Comparison of ENCODE assay signal across 10 cellular contexts in genomic region chr10:29948971-29949370, GRCh38.
DNase-seq lines count a peak whose midpoint lies in the region; ATAC-seq lines count a peak whose summit lies in the region.
"Had no signal": no experiment of that assay in that cellular context is flagged by ENCODE, and none has a peak within 500 bp of the region (broad histone marks: within the 10 kb centered on the region; RNA-seq: fewer than 3 reads in every experiment).

No MANE protein-coding gene starts in this region.

- no peaks in the 10 kb centered on the region for H3K9me3 ChIP-seq in mesodermal cell (ENCODE audit: control insufficient read depth, low read length)

- ATAC-seq in HG03432 (IDR thresholded peaks at IDR 0.05; ENCODE audit: unreplicated experiment) (peak; percentile 66), GM19328 (IDR thresholded peaks at IDR 0.05; ENCODE audit: unreplicated experiment) (no peak), GM21576 (IDR thresholded peaks at IDR 0.05; ENCODE audit: unreplicated experiment) (no peak)

- 81 to 92% methylated on average over 5 of the region's 5 CpGs for WGBS in mesodermal cell (ENCODE audit: insufficient coverage in 2 of 2), 2 experiments

- H3K4me1 ChIP-seq in mesodermal cell (ENCODE audit: control insufficient read depth, insufficient read depth, low read length, poor library complexity, severe bottlenecking): peaks cover 3% of the 10 kb centered on the region

- H3K4me3 ChIP-seq in mesodermal cell (ENCODE audit: extremely low read depth, insufficient read depth, low read length, poor library complexity, severe bottlenecking): no peak overlapping the region

- peak; percentile 10 for DNase-seq in ACHN
- DNase-seq in astrocyte of the hippocampus (ENCODE audit: low read depth, low spot score): peak; percentile 81
- no peak for DNase-seq in pons (ENCODE audit: low spot score)
- no peak for DNase-seq in NOMO-1 treated with DMSO at 0.1 percent for 48 hours (lab: John Stamatoyannopoulos, UW; ENCODE audit: unreplicated experiment)
- DNase-seq: DMS153, NCI-H2081 treated with DMSO at 0.1 percent for 48 hours had no signal

- in situ Hi-C loops in ACHN (cut with HindIII; ENCODE audit: low pct_ligation_motif_present, low pct_unique_long_range_greater_than_20kb, low sequenced_read_pairs): no loop called here

- H3K36me3 ChIP-seq in mesodermal cell (ENCODE audit: control insufficient read depth, insufficient read depth, low read length): no peaks in the 10 kb centered on the region

- H3K27ac ChIP-seq in mesodermal cell (ENCODE audit: low read depth, low read length, severe bottlenecking): peak overlapping the region; percentile 3

Comparison
In these comparisons a context has a peak if more than half of its experiments do, and no peak if none do; other contexts are left out.
1. DNase-seq: peak in ACHN (single experiment) and astrocyte of the hippocampus (single experiment); none in pons (single experiment) and NOMO-1 treated with DMSO at 0.1 percent for 48 hours (single experiment).